In genomic region chr14:95645016-95645996, GRCh38 we compare ENCODE assay signal across 24 cellular contexts. TPM values are rescaled to one million over a fixed set of nuclear protein-coding genes. Genes with fewer than 3 reads are reported as not detected.
DNase-seq lines count a peak whose midpoint lies in the region; ATAC-seq and TF ChIP-seq lines count a peak whose summit lies in the region.
"Had no signal": no experiment of that assay in that cellular context is flagged by ENCODE, and none has a peak within 500 bp of the region (broad histone marks: within the 10 kb centered on the region; RNA-seq: fewer than 3 reads in every experiment).

No MANE protein-coding gene starts in this region.

- peak overlapping the region; percentile 20 for H3K27ac Mint-ChIP-seq in stimulated activated naive B cell treated with anti-CD40 and anti-IgM and Interleukin-4, amounts not matched to agents 10 μg/mL and 1 μg/mL and 100 μg/mL, for 72 hours
- H3K27ac Mint-ChIP-seq: CD4-positive, CD25-positive, alpha-beta regulatory T cell had no signal

- POLR2A ChIA-PET in HEK293 (lab: Yijun Ruan, JAX) = no interaction called here

- DNase-seq in Daoy (ENCODE audit: low read depth) (peak; percentile 50), RPMI7951 (ENCODE audit: low read depth) (peak; percentile 49), DMS 273 treated with DMSO at 0.1 percent for 48 hours (lab: John Stamatoyannopoulos, UW) (no peak), cortex of kidney (lab: John Stamatoyannopoulos, UW) (no peak), GM20000 (ENCODE audit: low spot score) (no peak)
- no peak for DNase-seq in stimulated activated naive B cell treated with anti-CD40 and anti-IgM and Interleukin-4, amounts not matched to agents 10 μg/mL and 1 μg/mL and 100 μg/mL, for 72 hours
- DNase-seq: CD4-positive, CD25-positive, alpha-beta regulatory T cell; DMS79 treated with DMSO at 0.1 percent for 48 hours; IMR-90; NCI-H1048; NCI-H1436; NCI-H1930; NCI-H2227 treated with DMSO at 0.1 percent for 48 hours; NCI-H510A treated with DMSO at 0.1 percent for 48 hours; NCI-H748 treated with DMSO at 0.1 percent for 48 hours; NK-92 treated with Interleukin-12 subunit alpha and Interleukin-12 subunit beta, amount 100 ng/mL, for 24 hours had no signal

- H3K9me3 Mint-ChIP-seq in stimulated activated naive B cell treated with anti-CD40 and anti-IgM and Interleukin-4, amounts not matched to agents 10 μg/mL and 1 μg/mL and 100 μg/mL, for 72 hours = peaks cover 8% of the 10 kb centered on the region in 2 donors

- no peaks in the 10 kb centered on the region for H3K27me3 Mint-ChIP-seq in stimulated activated naive B cell treated with anti-CD40 and anti-IgM and Interleukin-4, amounts not matched to agents 10 μg/mL and 1 μg/mL and 100 μg/mL, for 72 hours

- peaks cover 0 to 4% of the 10 kb centered on the region in 2 donors for H3K36me3 Mint-ChIP-seq in stimulated activated naive B cell treated with anti-CD40 and anti-IgM and Interleukin-4, amounts not matched to agents 10 μg/mL and 1 μg/mL and 100 μg/mL, for 72 hours
- H3K36me3 Mint-ChIP-seq: CD4-positive, CD25-positive, alpha-beta regulatory T cell had no signal

- TF ChIP-seq CTCF in HEK293 (tag by site-specific recombination; IDR thresholded peaks at IDR 0.05) = no peak
- TF ChIP-seq CTCF in GM20000 (IDR thresholded peaks at IDR 0.05; ENCODE audit: extremely low read depth, missing control alignments) = no peak

- peaks cover 31 to 43% of the 10 kb centered on the region in 2 donors for H3K4me1 Mint-ChIP-seq in stimulated activated naive B cell treated with anti-CD40 and anti-IgM and Interleukin-4, amounts not matched to agents 10 μg/mL and 1 μg/mL and 100 μg/mL, for 72 hours
- H3K4me1 Mint-ChIP-seq: CD4-positive, CD25-positive, alpha-beta regulatory T cell had no signal

- no peaks in the 10 kb centered on the region for H3K4me1 ChIP-seq in HEK293 (ENCODE audit: control insufficient read depth, insufficient read depth, low read length)
- H3K4me1 ChIP-seq: A549, HAP-1, SJSA1 had no signal

- H3K9me3 ChIP-seq in HEK293 (ENCODE audit: control insufficient read depth, insufficient read depth, low read depth, low read length) = no peaks in the 10 kb centered on the region
- H3K9me3 ChIP-seq: A549, HAP-1, SJSA1 had no signal

- no peak overlapping the region for H3K27ac ChIP-seq in HEK293 (ENCODE audit: extremely low read depth, low read depth, low read length)
- H3K27ac ChIP-seq: A549, SJSA1 had no signal

- H3K4me3 ChIP-seq in HEK293 (ENCODE audit: low read depth, low read length) = no peak overlapping the region
- H3K4me3 ChIP-seq: A549, HAP-1, SJSA1 had no signal

- H3K36me3 ChIP-seq in HEK293 (ENCODE audit: control insufficient read depth in 2 of 2, insufficient read depth in 1 of 2, low read length in 2 of 2) = no peaks in the 10 kb centered on the region
- H3K36me3 ChIP-seq: HAP-1, SJSA1 had no signal

- ATAC-seq in stimulated activated naive B cell treated with anti-CD40 and anti-IgM and Interleukin-4, amounts not matched to agents 10 μg/mL and 1 μg/mL and 100 μg/mL, for 72 hours (replicated peaks) = peak in 1 of 2 donors; percentile 58
- ATAC-seq: Right ventricle myocardium inferior had no signal

- CTCF ChIA-PET in HEK293 (lab: Yijun Ruan, JAX) = interaction anchor here (0.9 kb wide), 1 partner anchor 86 kb away, joined by 5 read pairs; no protein-coding TSS in a partner anchor

- H3K4me3 Mint-ChIP-seq in stimulated activated naive B cell treated with anti-CD40 and anti-IgM and Interleukin-4, amounts not matched to agents 10 μg/mL and 1 μg/mL and 100 μg/mL, for 72 hours = no peak overlapping the region
- H3K4me3 Mint-ChIP-seq: CD4-positive, CD25-positive, alpha-beta regulatory T cell had no signal

TF ChIP-seq in HEK293, 187 proteins besides CTCF, POLR2A, EP300 and RAD21:
- TF ChIP-seq EGR2 (tag by site-specific recombination; IDR thresholded peaks at IDR 0.05; ENCODE audit: low read depth) = peak; percentile 91
- no peak for TF ChIP-seq OSR2 (tag by site-specific recombination; IDR thresholded peaks at IDR 0.05)
- TF ChIP-seq ZNF280D (tag by site-specific recombination; IDR thresholded peaks at IDR 0.05) = no peak
- TF ChIP-seq ZFHX2 (tag by site-specific recombination; conservative IDR thresholded peaks at IDR 0.05) = peak; percentile 66

RNA-seq across cellular contexts. Expression of gene TCL1B, which starts 40.9 kb away (rescaled TPM):
- 0.11 and 0.42 TPM in 2 replicates for total RNA-seq in Daoy (2014; rRNA removed; shearing (Covaris generic))
- not detected in 2 replicates for total RNA-seq in RPMI7951 (2014; rRNA removed; shearing (Covaris generic))
- total RNA-seq: CD4-positive, CD25-positive, alpha-beta regulatory T cell; G401; IMR-90; MCF 10A; Right ventricle myocardium inferior; SJSA1; T-helper 1 cell treated with Interleukin-12 subunit alpha and Interleukin-12 subunit beta and Interleukin-4 antibody, amounts not matched to agents 30 ng/mL and 1 ng/mL, for 36 hours had no signal

Comparison
In these comparisons a context has a peak if more than half of its experiments do, and no peak if none do; other contexts are left out.
1. DNase-seq: peak in Daoy (single experiment) and RPMI7951 (single experiment); none in stimulated activated naive B cell treated with anti-CD40 and anti-IgM and Interleukin-4, amounts not matched to agents 10 μg/mL and 1 μg/mL and 100 μg/mL, for 72 hours (single experiment), DMS 273 treated with DMSO at 0.1 percent for 48 hours (single experiment), cortex of kidney (single experiment) and GM20000 (single experiment).